Comparison of ENCODE assay signal across 8 cellular contexts in the genomic region with DNA sequence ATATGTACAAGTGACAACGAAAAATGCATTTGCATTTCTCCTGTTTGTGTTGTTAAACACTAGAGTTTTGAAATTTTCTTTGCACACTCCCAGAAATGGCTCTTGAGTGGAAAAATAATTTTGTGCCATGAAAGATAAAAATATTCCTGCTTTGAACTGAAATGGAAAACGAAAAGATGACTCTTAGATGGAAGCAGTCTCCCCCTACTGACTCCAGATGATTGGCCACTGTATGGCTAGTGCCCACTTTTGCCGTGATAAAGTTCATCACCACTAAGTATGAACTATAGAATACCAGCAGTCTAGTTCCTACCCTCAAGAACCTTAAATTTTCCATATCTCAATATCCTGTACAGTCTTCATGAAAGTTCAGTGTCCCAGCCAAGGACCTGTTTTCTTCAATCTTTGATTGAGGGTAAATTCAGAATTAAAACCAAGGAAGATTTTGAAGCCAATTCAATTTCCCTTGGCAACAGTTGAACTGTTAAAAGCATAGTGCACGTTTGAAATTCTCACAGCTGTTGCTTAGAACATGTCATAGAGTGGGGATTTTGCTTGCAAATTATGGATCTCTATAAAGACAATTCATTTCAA. TPM values are rescaled to one million over a fixed set of nuclear protein-coding genes. Genes with fewer than 3 reads are reported as not detected.
DNase-seq lines count a peak whose midpoint lies in the region; ATAC-seq and TF ChIP-seq lines count a peak whose summit lies in the region.

No MANE protein-coding gene starts in this region.

- DNase-seq in Calu3 (peak; percentile 6), HuH-7 (ENCODE audit: low spot score) (peak; percentile 44), adipocyte (ENCODE audit: low read depth) (peak; percentile 48), right lobe of liver (no peak), T-helper 9 cell (no peak), NCI-H1417 treated with DMSO at 0.1 percent for 48 hours (lab: John Stamatoyannopoulos, UW) (no peak), right atrium auricular region (ENCODE audit: low spot score) (no peak)

- peak overlapping the region; percentile 78 for H3K4me3 Mint-ChIP-seq in Calu3 (ENCODE audit: low read depth, unreplicated experiment)

- H3K9me3 ChIP-seq in adipocyte (ENCODE audit: control insufficient read depth, low read length) (no peaks in the 10 kb centered on the region), right lobe of liver (no peaks in the 10 kb centered on the region), right atrium auricular region (no peaks in the 10 kb centered on the region)

- H3K27me3 Mint-ChIP-seq in Calu3 (ENCODE audit: unreplicated experiment): no peaks in the 10 kb centered on the region

- H3K36me3 ChIP-seq in adipocyte (ENCODE audit: control insufficient read depth, insufficient read depth, low read length, severe bottlenecking) (peaks cover 2% of the 10 kb centered on the region), right lobe of liver (no peaks in the 10 kb centered on the region), right atrium auricular region (no peaks in the 10 kb centered on the region)

- H3K4me3 ChIP-seq in adipocyte (ENCODE audit: low read length) (peak overlapping the region; percentile 100), right lobe of liver (peak overlapping the region in 2 of 3 donors; percentile 95 to 96), right atrium auricular region (peak overlapping the region in 1 of 2 donors; percentile 90)

- peaks cover 23% of the 10 kb centered on the region for H3K4me1 ChIP-seq in adipocyte (ENCODE audit: control insufficient read depth, insufficient read depth, low read length)
- H3K4me1 ChIP-seq in right lobe of liver: peaks cover 0 to 13% (median 2%) of the 10 kb centered on the region in 4 donors
- H3K4me1 ChIP-seq in right atrium auricular region: peaks cover 0 to 22% of the 10 kb centered on the region in 2 donors

- H3K9me3 Mint-ChIP-seq in Calu3 (ENCODE audit: low read depth, unreplicated experiment): no peaks in the 10 kb centered on the region

- 11% methylated on average over 4 of the region's 4 CpGs for WGBS in right lobe of liver (ENCODE audit: insufficient coverage, low coverage, low lambda C conversion rate, missing lambda C conversion rate)

- H3K27ac Mint-ChIP-seq in Calu3 (ENCODE audit: unreplicated experiment): peak overlapping the region; percentile 66

- H3K27ac ChIP-seq in right lobe of liver (peak overlapping the region in 1 of 3 donors; percentile 83), right atrium auricular region (no peak overlapping the region)

- ATAC-seq in right lobe of liver (peak in 1 of 4 donors; percentile 12), GM21528 (IDR thresholded peaks at IDR 0.05; ENCODE audit: low FRiP score, unreplicated experiment) (no peak)

- peaks cover 31% of the 10 kb centered on the region for H3K36me3 Mint-ChIP-seq in Calu3 (ENCODE audit: insufficient read depth, unreplicated experiment)

- H3K9ac ChIP-seq in adipocyte (ENCODE audit: low read length): peak overlapping the region; percentile 98

- CTCF ChIA-PET in Calu3 (lab: Charles Lee): interaction anchor here (0.6 to 2.5 kb wide), 3 partner anchors 156 to 740 kb away, joined by 3 to 18 read pairs (median 4); no protein-coding TSS in a partner anchor

- H3K27me3 ChIP-seq in adipocyte (replicated peaks; ENCODE audit: control insufficient read depth, insufficient read depth, low read length) (no peaks in the 10 kb centered on the region), right lobe of liver (no peaks in the 10 kb centered on the region), right atrium auricular region (no peaks in the 10 kb centered on the region)

- no peak for TF ChIP-seq CTCF in Calu3 (IDR thresholded peaks at IDR 0.05; ENCODE audit: unreplicated experiment)
- TF ChIP-seq CTCF in right lobe of liver (IDR thresholded peaks at IDR 0.05): peak; percentile 44 to 54 (median 48)
- peak in 1 of 2 donors; percentile 65 for TF ChIP-seq CTCF in right atrium auricular region (IDR thresholded peaks at IDR 0.05)

- no TSS peak for BruUV-seq in Calu3 (replicated peaks; lab: Mats Ljungman, UMichigan)

- intact Hi-C loops in Calu3 (cut with micrococcal nuclease; ENCODE audit: unreplicated experiment) (loop anchor here (2.0 to 5.0 kb wide), 2 partner anchors 18 to 72 kb away; no protein-coding TSS in a partner anchor), right lobe of liver (cut with DNase I) (loop anchor here in 1 of 2 donors (10.0 kb wide), 1 partner anchor 90 kb away; no protein-coding TSS in a partner anchor)

- H3K4me1 Mint-ChIP-seq in Calu3 (ENCODE audit: low read depth, unreplicated experiment): peaks cover 21% of the 10 kb centered on the region

- no peak for TF ChIP-seq POLR2A in right lobe of liver (IDR thresholded peaks at IDR 0.05)

RNA-seq across cellular contexts. Expression of gene PPP2R5E, which starts 1.6 kb away (rescaled TPM):
- total RNA-seq in Calu3 (2022) (46.2 and 52.5 TPM in 2 replicates), right lobe of liver (10 to 100 TPM; 12.5 to 34.8 (median 18.2) TPM), right atrium auricular region (10 to 100 TPM; 17.3 to 18.7 TPM)

Comparison
In these comparisons a context has a peak if more than half of its experiments do, and no peak if none do; other contexts are left out.
1. DNase-seq: peak in Calu3 (single experiment), HuH-7 (single experiment) and adipocyte (single experiment); none in right lobe of liver (0 of 3), T-helper 9 cell (single experiment), NCI-H1417 treated with DMSO at 0.1 percent for 48 hours (single experiment) and right atrium auricular region (single experiment).